27 cellular contexts compared by ENCODE assay signal in genomic region chr2:176561706-176562105, GRCh38.
DNase-seq lines count a peak whose midpoint lies in the region; ATAC-seq and TF ChIP-seq lines count a peak whose summit lies in the region.
"Had no signal": no experiment of that assay in that cellular context is flagged by ENCODE, and none has a peak within 500 bp of the region (broad histone marks: within the 10 kb centered on the region; RNA-seq: fewer than 3 reads in every experiment).

No MANE protein-coding gene starts in this region.

- no peak overlapping the region for H3K27ac ChIP-seq in breast epithelium
- H3K27ac ChIP-seq: heart right ventricle, KMS-11, vagina had no signal

- H3K27me3 ChIP-seq in breast epithelium = peaks cover 0 to under 1% of the 10 kb centered on the region in 2 donors
- H3K27me3 ChIP-seq: vagina had no signal

- H3K9me3 ChIP-seq in breast epithelium = no peaks in the 10 kb centered on the region
- H3K9me3 ChIP-seq: heart right ventricle, vagina had no signal

- H3K4me1 Mint-ChIP-seq in mesothelial cell of epicardium = peaks cover 33% of the 10 kb centered on the region
- H3K4me1 Mint-ChIP-seq: activated CD4-positive, alpha-beta T cell treated with anti-CD3 and anti-CD28 coated beads, Interleukin-2, amount 10 ng/mL, durations not matched to agents 7 days and 5 days; naive thymus-derived CD4-positive, alpha-beta T cell; stimulated activated memory B cell treated with anti-CD40 and anti-IgM and Interleukin-4, amounts not matched to agents 10 μg/mL and 1 μg/mL and 100 μg/mL, for 72 hours had no signal

- no peaks in the 10 kb centered on the region for H3K9me3 Mint-ChIP-seq in mesothelial cell of epicardium
- H3K9me3 Mint-ChIP-seq: activated CD4-positive, alpha-beta T cell treated with anti-CD3 and anti-CD28 coated beads, Interleukin-2, amount 10 ng/mL, durations not matched to agents 7 days and 5 days; activated naive CD4-positive, alpha-beta T cell treated with anti-CD3 and anti-CD28 coated beads for 36 hours; stimulated activated memory B cell treated with anti-CD40 and anti-IgM and Interleukin-4, amounts not matched to agents 10 μg/mL and 1 μg/mL and 100 μg/mL, for 72 hours had no signal

- H3K4me3 ChIP-seq in choroid plexus epithelial cell (ENCODE audit: low read depth, low read length) (no peak overlapping the region), breast epithelium (no peak overlapping the region)
- H3K4me3 ChIP-seq: heart right ventricle, vagina had no signal

- no peaks in the 10 kb centered on the region for H3K36me3 Mint-ChIP-seq in mesothelial cell of epicardium
- H3K36me3 Mint-ChIP-seq: naive thymus-derived CD4-positive, alpha-beta T cell; stimulated activated memory B cell treated with anti-CD40 and anti-IgM and Interleukin-4, amounts not matched to agents 10 μg/mL and 1 μg/mL and 100 μg/mL, for 72 hours had no signal

- no peak overlapping the region for H3K4me3 Mint-ChIP-seq in mesothelial cell of epicardium
- H3K4me3 Mint-ChIP-seq: activated CD4-positive, alpha-beta T cell treated with anti-CD3 and anti-CD28 coated beads, Interleukin-2, amount 10 ng/mL, durations not matched to agents 7 days and 5 days; activated naive CD4-positive, alpha-beta T cell treated with anti-CD3 and anti-CD28 coated beads for 36 hours; naive thymus-derived CD4-positive, alpha-beta T cell; stimulated activated memory B cell treated with anti-CD40 and anti-IgM and Interleukin-4, amounts not matched to agents 10 μg/mL and 1 μg/mL and 100 μg/mL, for 72 hours had no signal

- no peaks in the 10 kb centered on the region for H3K4me1 ChIP-seq in breast epithelium
- H3K4me1 ChIP-seq: heart right ventricle, vagina had no signal

- TF ChIP-seq POLR2A in breast epithelium (IDR thresholded peaks at IDR 0.05) = no peak

- H3K27me3 Mint-ChIP-seq in mesothelial cell of epicardium (ENCODE audit: low read depth) = peaks cover 28% of the 10 kb centered on the region

- intact Hi-C loops in breast epithelium (cut with DNase I; ENCODE audit: low total_unique reads) = no loop called here

- ATAC-seq in GM19328 (IDR thresholded peaks at IDR 0.05; ENCODE audit: unreplicated experiment) (no peak), HG03378 (IDR thresholded peaks at IDR 0.05; ENCODE audit: unreplicated experiment) (no peak)
- ATAC-seq: heart right ventricle; left colon; naive thymus-derived CD4-positive, alpha-beta T cell; stimulated activated memory B cell treated with anti-CD40 and anti-IgM and Interleukin-4, amounts not matched to agents 10 μg/mL and 1 μg/mL and 100 μg/mL, for 72 hours had no signal

- H3K36me3 ChIP-seq in breast epithelium = no peaks in the 10 kb centered on the region
- H3K36me3 ChIP-seq: heart right ventricle, vagina had no signal

- TF ChIP-seq CTCF in choroid plexus epithelial cell (conservative IDR thresholded peaks at IDR 0.05; ENCODE audit: low read depth, low read length) (no peak), mesothelial cell of epicardium (IDR thresholded peaks at IDR 0.05; ENCODE audit: unreplicated experiment) (peak; percentile 33), breast epithelium (IDR thresholded peaks at IDR 0.05) (no peak)

- peak overlapping the region; percentile 75 for H3K27ac Mint-ChIP-seq in mesothelial cell of epicardium
- H3K27ac Mint-ChIP-seq: activated CD4-positive, alpha-beta T cell treated with anti-CD3 and anti-CD28 coated beads, Interleukin-2, amount 10 ng/mL, durations not matched to agents 7 days and 5 days; activated naive CD4-positive, alpha-beta T cell treated with anti-CD3 and anti-CD28 coated beads for 36 hours; naive thymus-derived CD4-positive, alpha-beta T cell; stimulated activated memory B cell treated with anti-CD40 and anti-IgM and Interleukin-4, amounts not matched to agents 10 μg/mL and 1 μg/mL and 100 μg/mL, for 72 hours had no signal

- DNase-seq in COLO829 (ENCODE audit: low spot score) (peak; percentile 51), M059J (ENCODE audit: low read depth) (peak; percentile 49), choroid plexus epithelial cell (ENCODE audit: low read depth) (peak; percentile 20), mesothelial cell of epicardium (ENCODE audit: low spot score in 2 of 2, unreplicated experiment in 2 of 2) (no peak), breast epithelium (ENCODE audit: low spot score in 2 of 2) (no peak)
- no peak for DNase-seq in effector CD8-positive, alpha-beta T cell (lab: John Stamatoyannopoulos, UW)
- DNase-seq: activated CD4-positive, alpha-beta T cell treated with anti-CD3 and anti-CD28 coated beads, Interleukin-2, amount 10 ng/mL, durations not matched to agents 7 days and 5 days; activated naive CD4-positive, alpha-beta T cell treated with anti-CD3 and anti-CD28 coated beads for 36 hours; activated T-cell treated with anti-CD3 and anti-CD28 coated beads, Interleukin-2, amount 50 U/mL, for 48 hours; amygdala; dermis blood vessel endothelial cell; GDM1; GOT3; heart right ventricle; left colon; MV-4-11; naive thymus-derived CD4-positive, alpha-beta T cell; NCI-H1694; occipital lobe; retina; stimulated activated CD4-positive, alpha-beta T cell treated with anti-CD3 and anti-CD28 coated beads, Interleukin-2, amount 100 ng/mL, for 48 hours; T-helper 9 cell had no signal

Comparison
In these comparisons a context has a peak if more than half of its experiments do, and no peak if none do; other contexts are left out.
1. DNase-seq: peak in COLO829 (single experiment), M059J (single experiment) and choroid plexus epithelial cell (single experiment); none in mesothelial cell of epicardium (0 of 2), breast epithelium (0 of 2) and effector CD8-positive, alpha-beta T cell (single experiment).